ENCODE assay signal across 21 cellular contexts in the genomic region with DNA sequence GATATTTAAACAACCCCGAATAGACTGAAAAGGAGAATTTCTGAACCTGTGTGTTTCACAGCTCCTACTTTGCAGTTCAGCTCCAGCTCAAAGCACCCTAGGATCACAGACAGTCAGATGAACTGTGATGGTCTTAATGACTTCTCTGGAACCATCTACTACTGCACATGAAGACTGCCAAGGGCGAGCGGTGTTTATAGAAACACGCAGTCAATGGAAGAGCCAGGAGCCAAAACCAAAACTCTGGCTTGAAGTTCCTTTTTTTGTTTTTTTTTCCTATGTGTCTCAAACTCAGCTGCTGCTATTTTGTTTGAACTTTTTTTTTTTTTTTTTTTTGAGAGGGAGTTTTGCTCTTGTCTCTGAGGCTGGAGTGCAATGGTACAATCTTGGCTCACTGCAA.
DNase-seq lines count a peak whose midpoint lies in the region; ATAC-seq and TF ChIP-seq lines count a peak whose summit lies in the region.
"Had no signal": no experiment of that assay in that cellular context is flagged by ENCODE, and none has a peak within 500 bp of the region (broad histone marks: within the 10 kb centered on the region; RNA-seq: fewer than 3 reads in every experiment).

No MANE protein-coding gene starts in this region.

- 67% methylated on average over 4 of the region's 4 CpGs for WGBS in hepatocyte (ENCODE audit: low lambda C conversion rate, missing lambda C conversion rate)

- no peak for TF ChIP-seq CTCF in hepatocyte (IDR thresholded peaks at IDR 0.05; ENCODE audit: poor library complexity)

- no peak overlapping the region for H3K27ac ChIP-seq in hepatocyte
- H3K27ac ChIP-seq: BLaER1, GM23248, KMS-11 had no signal

- H3K4me2 ChIP-seq in hepatocyte: no peak overlapping the region
- H3K4me2 ChIP-seq: BLaER1, KMS-11, SK-N-SH had no signal

- no peaks in the 10 kb centered on the region for H3K79me2 ChIP-seq in hepatocyte

- no peaks in the 10 kb centered on the region for H3K9me3 ChIP-seq in hepatocyte (ENCODE audit: low read depth)
- H3K9me3 ChIP-seq: BLaER1, SK-N-SH had no signal

- no peak for ATAC-seq in HG03025 (IDR thresholded peaks at IDR 0.05; ENCODE audit: low FRiP score, unreplicated experiment)
- ATAC-seq: PC-3 had no signal

- H3K4me3 ChIP-seq in hepatocyte: no peak overlapping the region
- H3K4me3 ChIP-seq: BLaER1, GM23248 had no signal

- no peak overlapping the region for H2AFZ ChIP-seq in hepatocyte
- H2AFZ ChIP-seq: GM23248 had no signal

- DNase-seq in NCI-H146 (lab: John Stamatoyannopoulos, UW) (peak; percentile 27), NCI-H146 treated with DMSO at 0.1 percent for 48 hours (lab: John Stamatoyannopoulos, UW; ENCODE audit: unreplicated experiment) (no peak), astrocyte of the hippocampus (ENCODE audit: low read depth, low spot score) (peak; percentile 48), hepatocyte (ENCODE audit: low spot score) (peak; percentile 26), medulla oblongata (ENCODE audit: extremely low spot score) (no peak), NCI-H2196 (lab: John Stamatoyannopoulos, UW; ENCODE audit: unreplicated experiment) (no peak)
- DNase-seq: 8988T; ACHN; CD4-positive, CD25-positive, alpha-beta regulatory T cell; COR-L47; GM23248; H7; NCI-H1048; NCI-H2029; NCI-H2227 treated with DMSO at 0.1 percent for 48 hours; PC-3; SK-N-SH; SW 1271 had no signal

- no peaks in the 10 kb centered on the region for H3K4me1 ChIP-seq in hepatocyte (ENCODE audit: insufficient read depth)
- H3K4me1 ChIP-seq: BLaER1 had no signal

- H3K9me2 ChIP-seq in hepatocyte (replicated peaks; ENCODE audit: insufficient read depth): no peaks in the 10 kb centered on the region
- H3K9me2 ChIP-seq: SK-N-SH had no signal

- H3K27me3 ChIP-seq in hepatocyte: no peaks in the 10 kb centered on the region
- H3K27me3 ChIP-seq: BLaER1 had no signal

- no peaks in the 10 kb centered on the region for H3K36me3 ChIP-seq in hepatocyte (replicated peaks; ENCODE audit: insufficient read depth, low read depth)
- H3K36me3 ChIP-seq: BLaER1 had no signal

- no peaks in the 10 kb centered on the region for H4K20me1 ChIP-seq in hepatocyte (ENCODE audit: insufficient read depth, poor library complexity, severe bottlenecking)
- H4K20me1 ChIP-seq: BLaER1 had no signal

Comparison
In these comparisons a context has a peak if more than half of its experiments do, and no peak if none do; other contexts are left out.
1. DNase-seq: peak in NCI-H146 (single experiment), astrocyte of the hippocampus (single experiment) and hepatocyte (single experiment); none in NCI-H146 treated with DMSO at 0.1 percent for 48 hours (single experiment), medulla oblongata (single experiment) and NCI-H2196 (single experiment).